ENCODE assay signal across 34 cellular contexts in the genomic region with DNA sequence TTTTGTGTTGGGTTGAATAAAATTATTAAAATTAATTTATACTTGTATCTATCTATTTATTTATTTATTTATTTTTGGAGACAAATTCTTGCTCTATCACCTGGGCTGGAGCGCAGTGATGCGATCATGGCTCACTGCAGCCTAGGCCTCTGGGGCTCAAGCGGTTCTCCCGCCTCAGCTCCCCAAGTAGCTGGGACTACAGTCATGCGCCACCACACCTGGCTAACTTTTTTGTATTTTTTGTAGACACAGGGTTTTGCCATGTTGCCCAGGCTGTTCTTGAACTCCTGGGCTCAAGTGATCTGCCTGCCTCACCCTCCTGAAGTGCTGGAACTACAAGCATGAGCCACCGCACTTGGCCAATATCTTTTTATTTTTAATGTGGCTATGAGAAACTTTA.
"Had no signal": no experiment of that assay in that cellular context is flagged by ENCODE, and none has a peak within 500 bp of the region (broad histone marks: within the 10 kb centered on the region; RNA-seq: fewer than 3 reads in every experiment).

No MANE protein-coding gene starts in this region.

- H3K36me3 ChIP-seq: MG63 had no signal

- DNase-seq: Karpas-422, Kasumi-1, MG63, MM.1S, MV-4-11, NCI-H1048, NCI-H1092, NCI-H1092 treated with DMSO at 0.1 percent for 48 hours, NCI-H1105, NCI-H1105 treated with DMSO at 0.1 percent for 48 hours, NCI-H1417, NCI-H1417 treated with DMSO at 0.1 percent for 48 hours, NCI-H1436, NCI-H1436 treated with DMSO at 0.1 percent for 48 hours, NCI-H146, NCI-H1694, NCI-H1694 treated with DMSO at 0.1 percent for 48 hours, NCI-H187, NCI-H187 treated with DMSO at 0.1 percent for 48 hours, NCI-H1930, NCI-H2029, NCI-H2029 treated with DMSO at 0.1 percent for 48 hours, NCI-H2081, NCI-H2081 treated with DMSO at 0.1 percent for 48 hours, NCI-H2107, NCI-H2171, NCI-H2171 treated with DMSO at 0.1 percent for 48 hours, NCI-H2227 treated with DMSO at 0.1 percent for 48 hours, NCI-H226, NCI-H345, NCI-H446, NCI-H446 treated with DMSO at 0.1 percent for 48 hours, NCI-H510A had no signal

- H3K4me3 ChIP-seq: MG63 had no signal

- H3K27me3 ChIP-seq: MG63 had no signal

- H3K27ac ChIP-seq: KMS-11 had no signal

- H3K9me3 ChIP-seq: MG63 had no signal
